28 cellular contexts compared by ENCODE assay signal in genomic region chr18:62810682-62811081, GRCh38.
"Had no signal": no experiment of that assay in that cellular context is flagged by ENCODE, and none has a peak within 500 bp of the region (broad histone marks: within the 10 kb centered on the region; RNA-seq: fewer than 3 reads in every experiment).

No MANE protein-coding gene starts in this region.

- H3K27ac ChIP-seq: adrenal gland, SJCRH30 had no signal

- H3K36me3 ChIP-seq: adrenal gland, SJCRH30 had no signal

- H3K27me3 ChIP-seq: adrenal gland, SJCRH30 had no signal

- H3K4me3 ChIP-seq: adrenal gland, SJCRH30 had no signal

- H3K4me1 ChIP-seq: SJCRH30 had no signal

- H3K9me3 ChIP-seq: adrenal gland, SJCRH30 had no signal

- DNase-seq: activated CD4-positive, alpha-beta memory T cell treated with anti-CD3 and anti-CD28 coated beads for 36 hours; activated CD4-positive, alpha-beta T cell treated with anti-CD3 and anti-CD28 coated beads for 36 hours; activated CD4-positive, alpha-beta T cell treated with anti-CD3 and anti-CD28 coated beads, Interleukin-2, amount 10 ng/mL, durations not matched to agents 7 days and 5 days; activated CD8-positive, alpha-beta memory T cell treated with anti-CD3 and anti-CD28 coated beads, Interleukin-2, amount 50 U/mL, for 4 hours; activated gamma-delta T cell treated with Interleukin-2 at 50 U/mL for 16 hours; activated naive CD4-positive, alpha-beta T cell treated with anti-CD3 and anti-CD28 coated beads for 36 hours; activated T-cell treated with anti-CD3 and anti-CD28 coated beads for 4 hours; activated T-cell treated with anti-CD3 and anti-CD28 coated beads, Interleukin-2, amount 50 U/mL, for 4 hours; adrenal gland; caudate nucleus; cerebellar nuclear complex; NCI-H1105; NCI-H1417 treated with DMSO at 0.1 percent for 48 hours; NCI-H1694; NCI-H1930; NCI-H2081 treated with DMSO at 0.1 percent for 48 hours; NCI-H226; NCI-H446 treated with DMSO at 0.1 percent for 48 hours; NCI-H524; NCI-H69; NK-92 treated with Interleukin-12 subunit alpha and Interleukin-12 subunit beta, amount 100 ng/mL, for 24 hours; Right ventricle myocardium superior; SJCRH30 had no signal

- H3K27me3 Mint-ChIP-seq: activated CD4-positive, alpha-beta memory T cell treated with anti-CD3 and anti-CD28 coated beads for 36 hours; activated CD4-positive, alpha-beta T cell treated with anti-CD3 and anti-CD28 coated beads for 36 hours; activated CD4-positive, alpha-beta T cell treated with anti-CD3 and anti-CD28 coated beads, Interleukin-2, amount 10 ng/mL, durations not matched to agents 7 days and 5 days; brain had no signal

- H3K9me3 Mint-ChIP-seq: activated CD4-positive, alpha-beta memory T cell treated with anti-CD3 and anti-CD28 coated beads for 36 hours; activated CD4-positive, alpha-beta T cell treated with anti-CD3 and anti-CD28 coated beads, Interleukin-2, amount 10 ng/mL, durations not matched to agents 7 days and 5 days; activated naive CD4-positive, alpha-beta T cell treated with anti-CD3 and anti-CD28 coated beads for 36 hours; activated naive CD4-positive, alpha-beta T cell treated with anti-CD3 and anti-CD28 coated beads, Interleukin-2, amount 50 U/mL, for 72 hours; activated T-cell treated with anti-CD3 and anti-CD28 coated beads, Interleukin-2, amount 50 U/mL, for 4 hours; activated T-helper 1 cell treated with anti-CD3 and anti-CD28 coated beads, Interleukin-12 subunit alpha, Interleukin-12 subunit beta, Interleukin-2, Interleukin-4 antibody, amounts not matched to agents 30 ng/mL and 10 ng/mL and 1 ng/mL, durations not matched to agents 14 hours and 24 hours and 36 hours; T-helper 1 cell treated with Interleukin-12 subunit alpha and Interleukin-12 subunit beta and Interleukin-4 antibody, amounts not matched to agents 30 μg/mL and 1 μg/mL, for 36 hours; T-helper 2 cell treated with Interferon-gamma antibody and Interleukin-4, amounts not matched to agents 5 μg/mL and 100 μg/mL, for 36 hours had no signal

- H3K36me3 Mint-ChIP-seq: activated CD4-positive, alpha-beta memory T cell treated with anti-CD3 and anti-CD28 coated beads for 36 hours; activated naive CD4-positive, alpha-beta T cell treated with anti-CD3 and anti-CD28 coated beads, Interleukin-2, amount 50 U/mL, for 72 hours had no signal

- H3K4me1 Mint-ChIP-seq: activated CD4-positive, alpha-beta T cell treated with anti-CD3 and anti-CD28 coated beads for 36 hours; activated CD4-positive, alpha-beta T cell treated with anti-CD3 and anti-CD28 coated beads, Interleukin-2, amount 10 ng/mL, durations not matched to agents 7 days and 5 days had no signal

- H3K4me3 Mint-ChIP-seq: activated CD4-positive, alpha-beta memory T cell treated with anti-CD3 and anti-CD28 coated beads for 36 hours; activated CD4-positive, alpha-beta T cell treated with anti-CD3 and anti-CD28 coated beads for 36 hours; activated CD4-positive, alpha-beta T cell treated with anti-CD3 and anti-CD28 coated beads, Interleukin-2, amount 10 ng/mL, durations not matched to agents 7 days and 5 days; activated naive CD4-positive, alpha-beta T cell treated with anti-CD3 and anti-CD28 coated beads for 36 hours; activated T-cell treated with anti-CD3 and anti-CD28 coated beads, Interleukin-2, amount 50 U/mL, for 4 hours; activated T-helper 1 cell treated with anti-CD3 and anti-CD28 coated beads, Interleukin-12 subunit alpha, Interleukin-12 subunit beta, Interleukin-2, Interleukin-4 antibody, amounts not matched to agents 30 ng/mL and 10 ng/mL and 1 ng/mL, durations not matched to agents 14 hours and 24 hours and 36 hours; brain; T-helper 1 cell treated with Interleukin-12 subunit alpha and Interleukin-12 subunit beta and Interleukin-4 antibody, amounts not matched to agents 30 μg/mL and 1 μg/mL, for 36 hours; T-helper 2 cell treated with Interferon-gamma antibody and Interleukin-4, amounts not matched to agents 5 μg/mL and 100 μg/mL, for 36 hours had no signal

- H3K27ac Mint-ChIP-seq: activated CD4-positive, alpha-beta memory T cell treated with anti-CD3 and anti-CD28 coated beads for 36 hours; activated CD4-positive, alpha-beta T cell treated with anti-CD3 and anti-CD28 coated beads for 36 hours; activated CD4-positive, alpha-beta T cell treated with anti-CD3 and anti-CD28 coated beads, Interleukin-2, amount 10 ng/mL, durations not matched to agents 7 days and 5 days; activated naive CD4-positive, alpha-beta T cell treated with anti-CD3 and anti-CD28 coated beads for 36 hours; activated naive CD4-positive, alpha-beta T cell treated with anti-CD3 and anti-CD28 coated beads, Interleukin-2, amount 50 U/mL, for 72 hours; activated T-helper 1 cell treated with anti-CD3 and anti-CD28 coated beads, Interleukin-12 subunit alpha, Interleukin-12 subunit beta, Interleukin-2, Interleukin-4 antibody, amounts not matched to agents 30 ng/mL and 10 ng/mL and 1 ng/mL, durations not matched to agents 14 hours and 24 hours and 36 hours; T-helper 1 cell treated with Interleukin-12 subunit alpha and Interleukin-12 subunit beta and Interleukin-4 antibody, amounts not matched to agents 30 μg/mL and 1 μg/mL, for 36 hours; T-helper 2 cell treated with Interferon-gamma antibody and Interleukin-4, amounts not matched to agents 5 μg/mL and 100 μg/mL, for 36 hours had no signal
